Comparison of ENCODE assay signal across 1 cellular context in the genomic region with DNA sequence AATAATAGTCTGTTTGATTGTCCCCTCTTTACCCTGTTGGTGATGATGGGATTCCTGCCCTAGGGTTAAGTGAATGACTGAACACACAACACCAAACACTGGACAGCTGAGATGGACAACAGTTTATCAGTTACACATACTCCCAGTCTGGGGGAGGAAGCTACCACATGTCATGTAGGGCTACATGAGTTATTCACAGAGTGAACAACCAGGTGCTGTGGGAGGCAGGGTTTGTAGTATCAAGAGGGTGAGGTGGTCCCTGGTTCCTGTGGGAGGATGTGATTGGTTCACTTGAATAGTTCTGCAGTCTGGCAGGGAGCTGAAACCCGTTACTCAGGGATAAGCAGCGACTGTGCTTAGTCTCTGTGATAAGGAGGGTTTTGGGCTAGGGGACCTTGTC.
A peak's percentile ranks its signal among the peaks of the same experiment; 100 is the strongest.
TF ChIP-seq lines count a peak whose summit lies in the region.

No MANE protein-coding gene starts in this region.

TF ChIP-seq in K562, 482 proteins besides CTCF, POLR2A, EP300 and RAD21 (continued from another document):
- TF ChIP-seq, protein P1, sequence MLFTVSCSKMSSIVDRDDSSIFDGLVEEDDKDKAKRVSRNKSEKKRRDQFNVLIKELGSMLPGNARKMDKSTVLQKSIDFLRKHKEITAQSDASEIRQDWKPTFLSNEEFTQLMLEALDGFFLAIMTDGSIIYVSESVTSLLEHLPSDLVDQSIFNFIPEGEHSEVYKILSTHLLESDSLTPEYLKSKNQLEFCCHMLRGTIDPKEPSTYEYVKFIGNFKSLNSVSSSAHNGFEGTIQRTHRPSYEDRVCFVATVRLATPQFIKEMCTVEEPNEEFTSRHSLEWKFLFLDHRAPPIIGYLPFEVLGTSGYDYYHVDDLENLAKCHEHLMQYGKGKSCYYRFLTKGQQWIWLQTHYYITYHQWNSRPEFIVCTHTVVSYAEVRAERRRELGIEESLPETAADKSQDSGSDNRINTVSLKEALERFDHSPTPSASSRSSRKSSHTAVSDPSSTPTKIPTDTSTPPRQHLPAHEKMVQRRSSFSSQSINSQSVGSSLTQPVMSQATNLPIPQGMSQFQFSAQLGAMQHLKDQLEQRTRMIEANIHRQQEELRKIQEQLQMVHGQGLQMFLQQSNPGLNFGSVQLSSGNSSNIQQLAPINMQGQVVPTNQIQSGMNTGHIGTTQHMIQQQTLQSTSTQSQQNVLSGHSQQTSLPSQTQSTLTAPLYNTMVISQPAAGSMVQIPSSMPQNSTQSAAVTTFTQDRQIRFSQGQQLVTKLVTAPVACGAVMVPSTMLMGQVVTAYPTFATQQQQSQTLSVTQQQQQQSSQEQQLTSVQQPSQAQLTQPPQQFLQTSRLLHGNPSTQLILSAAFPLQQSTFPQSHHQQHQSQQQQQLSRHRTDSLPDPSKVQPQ (CRISPR knock-in tag; IDR thresholded peaks at IDR 0.05; ENCODE audit: borderline replicate concordance) = no peak
- no peak for TF ChIP-seq TEAD2 (tag; IDR thresholded peaks at IDR 0.05)
- TF ChIP-seq SMARCE1 (IDR thresholded peaks at IDR 0.05) = no peak
- TF ChIP-seq OTX1 (CRISPR knock-in tag; IDR thresholded peaks at IDR 0.05) = no peak
- no peak for TF ChIP-seq ZNF408 (CRISPR knock-in tag; IDR thresholded peaks at IDR 0.05; ENCODE audit: low read depth)
- TF ChIP-seq TCF3 (CRISPR knock-in tag; IDR thresholded peaks at IDR 0.05) = peak; percentile 64
- TF ChIP-seq FOXA1 (IDR thresholded peaks at IDR 0.05; ENCODE audit: borderline replicate concordance) = no peak
- TF ChIP-seq KDM2B (CRISPR knock-in tag; IDR thresholded peaks at IDR 0.05) = no peak
- no peak for TF ChIP-seq STAT5B (CRISPR knock-in tag; IDR thresholded peaks at IDR 0.05)
- TF ChIP-seq CBX2 (IDR thresholded peaks at IDR 0.05; ENCODE audit: insufficient read depth, low read length, poor library complexity, severe bottlenecking) = no peak
- TF ChIP-seq, protein P2, sequence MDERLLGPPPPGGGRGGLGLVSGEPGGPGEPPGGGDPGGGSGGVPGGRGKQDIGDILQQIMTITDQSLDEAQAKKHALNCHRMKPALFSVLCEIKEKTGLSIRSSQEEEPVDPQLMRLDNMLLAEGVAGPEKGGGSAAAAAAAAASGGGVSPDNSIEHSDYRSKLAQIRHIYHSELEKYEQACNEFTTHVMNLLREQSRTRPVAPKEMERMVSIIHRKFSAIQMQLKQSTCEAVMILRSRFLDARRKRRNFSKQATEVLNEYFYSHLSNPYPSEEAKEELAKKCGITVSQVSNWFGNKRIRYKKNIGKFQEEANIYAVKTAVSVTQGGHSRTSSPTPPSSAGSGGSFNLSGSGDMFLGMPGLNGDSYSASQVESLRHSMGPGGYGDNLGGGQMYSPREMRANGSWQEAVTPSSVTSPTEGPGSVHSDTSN (CRISPR knock-in tag; IDR thresholded peaks at IDR 0.05; ENCODE audit: low read depth) = no peak
- TF ChIP-seq, protein P2 (tag; conservative IDR thresholded peaks at IDR 0.05; ENCODE audit: low read depth) = 0 out of 2 replicates have a peak, but pooled peaks have one; percentile 20
- peak; percentile 63 for TF ChIP-seq CBFA2T3 (IDR thresholded peaks at IDR 0.05)
- TF ChIP-seq XRCC3 (IDR thresholded peaks at IDR 0.05) = no peak
- TF ChIP-seq ZNF253 (CRISPR knock-in tag; conservative IDR thresholded peaks at IDR 0.05) = no peak
- TF ChIP-seq, protein P3, sequence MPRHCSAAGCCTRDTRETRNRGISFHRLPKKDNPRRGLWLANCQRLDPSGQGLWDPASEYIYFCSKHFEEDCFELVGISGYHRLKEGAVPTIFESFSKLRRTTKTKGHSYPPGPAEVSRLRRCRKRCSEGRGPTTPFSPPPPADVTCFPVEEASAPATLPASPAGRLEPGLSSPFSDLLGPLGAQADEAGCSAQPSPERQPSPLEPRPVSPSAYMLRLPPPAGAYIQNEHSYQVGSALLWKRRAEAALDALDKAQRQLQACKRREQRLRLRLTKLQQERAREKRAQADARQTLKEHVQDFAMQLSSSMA (CRISPR knock-in tag; IDR thresholded peaks at IDR 0.05) = no peak
- no peak for TF ChIP-seq ZKSCAN3 (CRISPR knock-in tag; IDR thresholded peaks at IDR 0.05)
- TF ChIP-seq BRD9 (IDR thresholded peaks at IDR 0.05; ENCODE audit: low read depth, partially characterized antibody) = no peak
- TF ChIP-seq, protein P4, sequence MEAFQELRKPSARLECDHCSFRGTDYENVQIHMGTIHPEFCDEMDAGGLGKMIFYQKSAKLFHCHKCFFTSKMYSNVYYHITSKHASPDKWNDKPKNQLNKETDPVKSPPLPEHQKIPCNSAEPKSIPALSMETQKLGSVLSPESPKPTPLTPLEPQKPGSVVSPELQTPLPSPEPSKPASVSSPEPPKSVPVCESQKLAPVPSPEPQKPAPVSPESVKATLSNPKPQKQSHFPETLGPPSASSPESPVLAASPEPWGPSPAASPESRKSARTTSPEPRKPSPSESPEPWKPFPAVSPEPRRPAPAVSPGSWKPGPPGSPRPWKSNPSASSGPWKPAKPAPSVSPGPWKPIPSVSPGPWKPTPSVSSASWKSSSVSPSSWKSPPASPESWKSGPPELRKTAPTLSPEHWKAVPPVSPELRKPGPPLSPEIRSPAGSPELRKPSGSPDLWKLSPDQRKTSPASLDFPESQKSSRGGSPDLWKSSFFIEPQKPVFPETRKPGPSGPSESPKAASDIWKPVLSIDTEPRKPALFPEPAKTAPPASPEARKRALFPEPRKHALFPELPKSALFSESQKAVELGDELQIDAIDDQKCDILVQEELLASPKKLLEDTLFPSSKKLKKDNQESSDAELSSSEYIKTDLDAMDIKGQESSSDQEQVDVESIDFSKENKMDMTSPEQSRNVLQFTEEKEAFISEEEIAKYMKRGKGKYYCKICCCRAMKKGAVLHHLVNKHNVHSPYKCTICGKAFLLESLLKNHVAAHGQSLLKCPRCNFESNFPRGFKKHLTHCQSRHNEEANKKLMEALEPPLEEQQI (IDR thresholded peaks at IDR 0.05) = no peak
- TF ChIP-seq, protein P5, sequence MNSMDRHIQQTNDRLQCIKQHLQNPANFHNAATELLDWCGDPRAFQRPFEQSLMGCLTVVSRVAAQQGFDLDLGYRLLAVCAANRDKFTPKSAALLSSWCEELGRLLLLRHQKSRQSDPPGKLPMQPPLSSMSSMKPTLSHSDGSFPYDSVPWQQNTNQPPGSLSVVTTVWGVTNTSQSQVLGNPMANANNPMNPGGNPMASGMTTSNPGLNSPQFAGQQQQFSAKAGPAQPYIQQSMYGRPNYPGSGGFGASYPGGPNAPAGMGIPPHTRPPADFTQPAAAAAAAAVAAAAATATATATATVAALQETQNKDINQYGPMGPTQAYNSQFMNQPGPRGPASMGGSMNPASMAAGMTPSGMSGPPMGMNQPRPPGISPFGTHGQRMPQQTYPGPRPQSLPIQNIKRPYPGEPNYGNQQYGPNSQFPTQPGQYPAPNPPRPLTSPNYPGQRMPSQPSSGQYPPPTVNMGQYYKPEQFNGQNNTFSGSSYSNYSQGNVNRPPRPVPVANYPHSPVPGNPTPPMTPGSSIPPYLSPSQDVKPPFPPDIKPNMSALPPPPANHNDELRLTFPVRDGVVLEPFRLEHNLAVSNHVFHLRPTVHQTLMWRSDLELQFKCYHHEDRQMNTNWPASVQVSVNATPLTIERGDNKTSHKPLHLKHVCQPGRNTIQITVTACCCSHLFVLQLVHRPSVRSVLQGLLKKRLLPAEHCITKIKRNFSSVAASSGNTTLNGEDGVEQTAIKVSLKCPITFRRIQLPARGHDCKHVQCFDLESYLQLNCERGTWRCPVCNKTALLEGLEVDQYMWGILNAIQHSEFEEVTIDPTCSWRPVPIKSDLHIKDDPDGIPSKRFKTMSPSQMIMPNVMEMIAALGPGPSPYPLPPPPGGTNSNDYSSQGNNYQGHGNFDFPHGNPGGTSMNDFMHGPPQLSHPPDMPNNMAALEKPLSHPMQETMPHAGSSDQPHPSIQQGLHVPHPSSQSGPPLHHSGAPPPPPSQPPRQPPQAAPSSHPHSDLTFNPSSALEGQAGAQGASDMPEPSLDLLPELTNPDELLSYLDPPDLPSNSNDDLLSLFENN (IDR thresholded peaks at IDR 0.05; ENCODE audit: low read depth in 2 of 2, low read length in 2 of 2) = no peak
- TF ChIP-seq, protein P6, sequence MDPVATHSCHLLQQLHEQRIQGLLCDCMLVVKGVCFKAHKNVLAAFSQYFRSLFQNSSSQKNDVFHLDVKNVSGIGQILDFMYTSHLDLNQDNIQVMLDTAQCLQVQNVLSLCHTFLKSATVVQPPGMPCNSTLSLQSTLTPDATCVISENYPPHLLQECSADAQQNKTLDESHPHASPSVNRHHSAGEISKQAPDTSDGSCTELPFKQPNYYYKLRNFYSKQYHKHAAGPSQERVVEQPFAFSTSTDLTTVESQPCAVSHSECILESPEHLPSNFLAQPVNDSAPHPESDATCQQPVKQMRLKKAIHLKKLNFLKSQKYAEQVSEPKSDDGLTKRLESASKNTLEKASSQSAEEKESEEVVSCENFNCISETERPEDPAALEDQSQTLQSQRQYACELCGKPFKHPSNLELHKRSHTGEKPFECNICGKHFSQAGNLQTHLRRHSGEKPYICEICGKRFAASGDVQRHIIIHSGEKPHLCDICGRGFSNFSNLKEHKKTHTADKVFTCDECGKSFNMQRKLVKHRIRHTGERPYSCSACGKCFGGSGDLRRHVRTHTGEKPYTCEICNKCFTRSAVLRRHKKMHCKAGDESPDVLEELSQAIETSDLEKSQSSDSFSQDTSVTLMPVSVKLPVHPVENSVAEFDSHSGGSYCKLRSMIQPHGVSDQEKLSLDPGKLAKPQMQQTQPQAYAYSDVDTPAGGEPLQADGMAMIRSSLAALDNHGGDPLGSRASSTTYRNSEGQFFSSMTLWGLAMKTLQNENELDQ (CRISPR knock-in tag; IDR thresholded peaks at IDR 0.05; ENCODE audit: borderline replicate concordance) = no peak
- no peak for TF ChIP-seq THRAP3 (IDR thresholded peaks at IDR 0.05; ENCODE audit: borderline replicate concordance)
- peak; percentile 15 for TF ChIP-seq MEIS2 (IDR thresholded peaks at IDR 0.05; ENCODE audit: partially characterized antibody)
- no peak for TF ChIP-seq RBM39 (optimal IDR thresholded peaks at IDR 0.05; ENCODE audit: low read depth, low read length)
- TF ChIP-seq ZNF830 (CRISPR knock-in tag; IDR thresholded peaks at IDR 0.05) = no peak
- no peak for TF ChIP-seq SMARCC2 (IDR thresholded peaks at IDR 0.05; ENCODE audit: low read depth)
- no peak for TF ChIP-seq ARNT (IDR thresholded peaks at IDR 0.05)
- TF ChIP-seq RBBP5 (IDR thresholded peaks at IDR 0.05; ENCODE audit: borderline replicate concordance, insufficient read depth, low read length, poor library complexity, severe bottlenecking) = no peak
- no peak for TF ChIP-seq BDP1 (IDR thresholded peaks at IDR 0.05; ENCODE audit: insufficient read depth, insufficient read length)
- peak; percentile 31 for TF ChIP-seq CBFA2T2 (conservative IDR thresholded peaks at IDR 0.05)
- TF ChIP-seq MEF2A (IDR thresholded peaks at IDR 0.05; ENCODE audit: control insufficient read depth, low read depth, low read length) = no peak
- no peak for TF ChIP-seq NCOR1 (IDR thresholded peaks at IDR 0.05)
- TF ChIP-seq, protein P7, sequence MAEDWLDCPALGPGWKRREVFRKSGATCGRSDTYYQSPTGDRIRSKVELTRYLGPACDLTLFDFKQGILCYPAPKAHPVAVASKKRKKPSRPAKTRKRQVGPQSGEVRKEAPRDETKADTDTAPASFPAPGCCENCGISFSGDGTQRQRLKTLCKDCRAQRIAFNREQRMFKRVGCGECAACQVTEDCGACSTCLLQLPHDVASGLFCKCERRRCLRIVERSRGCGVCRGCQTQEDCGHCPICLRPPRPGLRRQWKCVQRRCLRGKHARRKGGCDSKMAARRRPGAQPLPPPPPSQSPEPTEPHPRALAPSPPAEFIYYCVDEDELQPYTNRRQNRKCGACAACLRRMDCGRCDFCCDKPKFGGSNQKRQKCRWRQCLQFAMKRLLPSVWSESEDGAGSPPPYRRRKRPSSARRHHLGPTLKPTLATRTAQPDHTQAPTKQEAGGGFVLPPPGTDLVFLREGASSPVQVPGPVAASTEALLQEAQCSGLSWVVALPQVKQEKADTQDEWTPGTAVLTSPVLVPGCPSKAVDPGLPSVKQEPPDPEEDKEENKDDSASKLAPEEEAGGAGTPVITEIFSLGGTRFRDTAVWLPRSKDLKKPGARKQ (CRISPR knock-in tag; IDR thresholded peaks at IDR 0.05) = no peak
- TF ChIP-seq SAP30 (IDR thresholded peaks at IDR 0.05; ENCODE audit: borderline replicate concordance, insufficient read depth, low read depth, low read length, poor library complexity, severe bottlenecking) = no peak
- TF ChIP-seq U2AF1 (optimal IDR thresholded peaks at IDR 0.05; ENCODE audit: low read depth, low read length) = no peak
- no peak for TF ChIP-seq NEUROD1 (IDR thresholded peaks at IDR 0.05; ENCODE audit: borderline replicate concordance, low read depth, low read length, partially characterized antibody)
- no peak for TF ChIP-seq ZNF551 (CRISPR knock-in tag; IDR thresholded peaks at IDR 0.05)
- no peak for TF ChIP-seq TGIF2 (CRISPR knock-in tag; IDR thresholded peaks at IDR 0.05)
- TF ChIP-seq ZNF76 (CRISPR knock-in tag; IDR thresholded peaks at IDR 0.05; ENCODE audit: borderline replicate concordance) = no peak
- TF ChIP-seq CHCHD3 (CRISPR knock-in tag; IDR thresholded peaks at IDR 0.05) = no peak
